ENCODE assay signal across 15 cellular contexts in the genomic region with DNA sequence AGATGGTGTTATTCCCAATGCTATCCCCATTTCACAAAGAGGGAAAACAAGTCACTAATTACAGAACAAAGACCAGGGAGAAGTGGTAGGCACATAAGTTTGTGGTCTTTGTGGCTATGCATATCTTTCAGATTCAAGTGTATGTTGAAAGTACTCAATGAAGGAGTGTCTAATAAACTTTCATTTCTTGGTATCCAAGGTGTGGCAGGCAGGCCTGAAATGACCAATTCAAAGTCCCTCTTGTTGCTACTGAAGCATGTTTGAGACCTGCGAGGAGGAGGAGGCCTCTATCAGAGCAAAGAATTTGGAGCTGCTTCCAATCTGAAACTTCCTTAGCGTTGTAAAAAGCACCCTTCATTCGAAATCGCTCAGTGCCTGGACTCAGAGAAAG.
A peak's percentile ranks its signal among the peaks of the same experiment; 100 is the strongest.
DNase-seq lines count a peak whose midpoint lies in the region; ATAC-seq and TF ChIP-seq lines count a peak whose summit lies in the region.
"Had no signal": no experiment of that assay in that cellular context is flagged by ENCODE, and none has a peak within 500 bp of the region (broad histone marks: within the 10 kb centered on the region; RNA-seq: fewer than 3 reads in every experiment).

No MANE protein-coding gene starts in this region.

- H3K4me2 ChIP-seq in parathyroid adenoma (ENCODE audit: low read length) = peak overlapping the region; percentile 5

- H3K27me3 Mint-ChIP-seq in endothelial cell (ENCODE audit: unreplicated experiment) = peaks cover 9% of the 10 kb centered on the region

- intact Hi-C loops in left ventricle myocardium inferior (cut with micrococcal nuclease) = no loop called here
- intact Hi-C loops in Right ventricle myocardium superior (cut with DNase I) = no loop called here
- intact Hi-C loops in uterus (cut with DNase I; ENCODE audit: low total_unique reads) = no loop called here

- no peaks in the 10 kb centered on the region for H3K9me3 ChIP-seq in left ventricle myocardium inferior (replicated peaks)
- no peaks in the 10 kb centered on the region for H3K9me3 ChIP-seq in parathyroid adenoma (ENCODE audit: control insufficient read depth, low read length)
- no peaks in the 10 kb centered on the region for H3K9me3 ChIP-seq in uterus
- H3K9me3 ChIP-seq: ovary had no signal

- H3K9ac ChIP-seq in parathyroid adenoma = no peak overlapping the region

- H3K4me3 ChIP-seq in left ventricle myocardium inferior (peak overlapping the region; percentile 38), parathyroid adenoma (ENCODE audit: low read depth, low read length) (no peak overlapping the region), uterus (peak overlapping the region in 1 of 2 donors; percentile 5)

- no peak for TF ChIP-seq POLR2A in uterus (IDR thresholded peaks at IDR 0.05)

- DNase-seq in left ventricle myocardium inferior (no peak), Right ventricle myocardium superior (no peak), endothelial cell (ENCODE audit: low spot score) (no peak), uterus (no peak), NCI-H82 treated with DMSO at 0.1 percent for 48 hours (lab: John Stamatoyannopoulos, UW; ENCODE audit: unreplicated experiment) (no peak)
- DNase-seq: AML-193; central memory CD4-positive, alpha-beta T cell; NCI-H1048; NCI-H446 treated with DMSO at 0.1 percent for 48 hours; SIG-M5 had no signal

- peaks cover 3% of the 10 kb centered on the region for H3K36me3 Mint-ChIP-seq in endothelial cell (ENCODE audit: low read depth, unreplicated experiment)

- H3K36me3 ChIP-seq in left ventricle myocardium inferior (no peaks in the 10 kb centered on the region), parathyroid adenoma (ENCODE audit: control insufficient read depth, insufficient read depth, low read length) (no peaks in the 10 kb centered on the region), uterus (no peaks in the 10 kb centered on the region)
- H3K36me3 ChIP-seq: ovary had no signal

- no peaks in the 10 kb centered on the region for H3K9me3 Mint-ChIP-seq in endothelial cell (ENCODE audit: unreplicated experiment)

- H3K4me1 ChIP-seq in left ventricle myocardium inferior (peaks cover 59% of the 10 kb centered on the region), parathyroid adenoma (peaks cover 8% of the 10 kb centered on the region), uterus (peaks cover 0 to 5% of the 10 kb centered on the region in 2 donors)

- H3K27ac Mint-ChIP-seq in endothelial cell (ENCODE audit: unreplicated experiment) = peak overlapping the region; percentile 99

- no peaks in the 10 kb centered on the region for H3K79me2 ChIP-seq in parathyroid adenoma

- peak overlapping the region; percentile 57 for H3K4me3 Mint-ChIP-seq in endothelial cell (ENCODE audit: unreplicated experiment)

- no peak for TF ChIP-seq CTCF in left ventricle myocardium inferior (IDR thresholded peaks at IDR 0.05; ENCODE audit: borderline replicate concordance)
- no peak for TF ChIP-seq CTCF in endothelial cell (IDR thresholded peaks at IDR 0.05; ENCODE audit: unreplicated experiment)
- TF ChIP-seq CTCF in parathyroid adenoma (IDR thresholded peaks at IDR 0.05) = no peak
- no peak for TF ChIP-seq CTCF in uterus (IDR thresholded peaks at IDR 0.05)

- ATAC-seq in Right ventricle myocardium superior (ENCODE audit: poor library complexity) (no peak), GM18498 (IDR thresholded peaks at IDR 0.05; ENCODE audit: unreplicated experiment) (no peak), GM21723 (IDR thresholded peaks at IDR 0.05; ENCODE audit: unreplicated experiment) (no peak)

- H3K4me1 Mint-ChIP-seq in endothelial cell (ENCODE audit: unreplicated experiment) = peaks cover 94% of the 10 kb centered on the region

- H3K27ac ChIP-seq in left ventricle myocardium inferior (replicated peaks) (peak overlapping the region; percentile 62), parathyroid adenoma (no peak overlapping the region), uterus (peak overlapping the region; percentile 46 to 49)
- H3K27ac ChIP-seq: VCaP had no signal

- H3K27me3 ChIP-seq in left ventricle myocardium inferior (ENCODE audit: low read depth) (no peaks in the 10 kb centered on the region), parathyroid adenoma (ENCODE audit: control insufficient read depth, insufficient read depth, low read length) (no peaks in the 10 kb centered on the region), uterus (no peaks in the 10 kb centered on the region)
- H3K27me3 ChIP-seq: ovary had no signal

- peak overlapping the region; percentile 42 for H2AFZ ChIP-seq in parathyroid adenoma
